ENCODE assay signal across 28 cellular contexts in the genomic region with DNA sequence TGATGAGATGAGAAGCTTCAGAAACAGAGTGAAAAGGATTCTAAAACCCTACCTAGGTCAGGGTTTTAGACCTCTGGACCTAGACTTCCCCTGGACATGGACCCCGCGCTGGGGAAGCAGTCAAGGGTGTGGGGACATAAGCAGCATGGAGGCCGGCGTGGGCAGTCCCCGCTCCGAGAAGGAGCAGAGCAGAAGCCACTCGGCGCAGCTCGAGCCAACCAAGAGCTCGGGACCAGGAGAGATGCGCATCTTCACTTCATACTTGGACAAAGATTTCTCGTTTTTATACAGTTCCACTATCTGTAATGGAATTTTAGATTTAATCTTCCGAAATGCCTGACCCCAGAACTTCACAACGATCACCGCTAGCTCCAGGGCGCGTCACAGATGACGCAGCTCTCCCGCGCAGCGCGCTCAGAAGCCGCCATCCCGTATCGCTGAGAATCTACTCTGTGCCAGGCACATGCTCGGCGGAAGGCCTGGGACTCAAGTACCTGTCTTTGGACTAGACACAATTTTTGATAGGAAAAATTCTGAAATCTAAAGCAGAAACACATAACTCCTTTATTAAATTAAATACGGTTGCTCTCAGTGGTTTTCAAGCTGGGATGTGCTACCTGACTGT.
"Had no signal": no experiment of that assay in that cellular context is flagged by ENCODE, and none has a peak within 500 bp of the region (broad histone marks: within the 10 kb centered on the region; RNA-seq: fewer than 3 reads in every experiment).

No MANE protein-coding gene starts in this region.

- ATAC-seq: activated CD4-positive, CD25-positive, alpha-beta regulatory T cell treated with anti-CD3 and anti-CD28 coated beads, Interleukin-2, amount 50 U/mL, for 24 hours; activated CD8-positive, alpha-beta T cell treated with anti-CD3 and anti-CD28 coated beads for 36 hours; activated naive CD8-positive, alpha-beta T cell treated with anti-CD3 and anti-CD28 coated beads, Interleukin-2, amount 50 U/mL, for 24 hours; activated T-cell treated with anti-CD3 and anti-CD28 coated beads, Interleukin-2, amount 50 U/mL, for 4 hours; activated T-helper 17 cell treated with anti-CD3 and anti-CD28 coated beads, Interleukin-2, amount 50 U/mL, for 72 hours; body of pancreas; esophagus mucosa; T-helper 17 cell had no signal

- H3K4me3 Mint-ChIP-seq: activated B cell treated with CpG ODN at 0.5 μM for 24 hours; activated CD8-positive, alpha-beta T cell treated with anti-CD3 and anti-CD28 coated beads for 36 hours; activated naive CD4-positive, alpha-beta T cell treated with anti-CD3 and anti-CD28 coated beads for 36 hours; activated naive CD4-positive, alpha-beta T cell treated with anti-CD3 and anti-CD28 coated beads, Interleukin-2, amount 50 U/mL, for 24 hours; activated naive CD8-positive, alpha-beta T cell treated with anti-CD3 and anti-CD28 coated beads for 36 hours; activated naive CD8-positive, alpha-beta T cell treated with anti-CD3 and anti-CD28 coated beads, Interleukin-2, amount 50 U/mL, for 24 hours; activated T-cell treated with anti-CD3 and anti-CD28 coated beads, Interleukin-2, amount 50 U/mL, for 4 hours; activated T-helper 17 cell treated with anti-CD3 and anti-CD28 coated beads, Interleukin-2, amount 50 U/mL, for 72 hours; T-helper 17 cell; T-helper 2 cell treated with Interferon-gamma antibody and Interleukin-4, amounts not matched to agents 5 μg/mL and 100 μg/mL, for 36 hours had no signal

- H3K9me3 Mint-ChIP-seq: activated B cell treated with CpG ODN at 0.5 μM for 24 hours; activated CD8-positive, alpha-beta T cell treated with anti-CD3 and anti-CD28 coated beads for 36 hours; activated naive CD4-positive, alpha-beta T cell treated with anti-CD3 and anti-CD28 coated beads for 36 hours; activated naive CD4-positive, alpha-beta T cell treated with anti-CD3 and anti-CD28 coated beads, Interleukin-2, amount 50 U/mL, for 24 hours; activated naive CD8-positive, alpha-beta T cell treated with anti-CD3 and anti-CD28 coated beads for 36 hours; activated naive CD8-positive, alpha-beta T cell treated with anti-CD3 and anti-CD28 coated beads, Interleukin-2, amount 50 U/mL, for 24 hours; activated T-cell treated with anti-CD3 and anti-CD28 coated beads, Interleukin-2, amount 50 U/mL, for 4 hours; activated T-helper 17 cell treated with anti-CD3 and anti-CD28 coated beads, Interleukin-2, amount 50 U/mL, for 72 hours; T-helper 2 cell treated with Interferon-gamma antibody and Interleukin-4, amounts not matched to agents 5 μg/mL and 100 μg/mL, for 36 hours had no signal

- H3K27ac Mint-ChIP-seq: activated B cell treated with CpG ODN at 0.5 μM for 24 hours; activated CD8-positive, alpha-beta T cell treated with anti-CD3 and anti-CD28 coated beads for 36 hours; activated naive CD4-positive, alpha-beta T cell treated with anti-CD3 and anti-CD28 coated beads for 36 hours; activated naive CD4-positive, alpha-beta T cell treated with anti-CD3 and anti-CD28 coated beads, Interleukin-2, amount 50 U/mL, for 24 hours; activated naive CD8-positive, alpha-beta T cell treated with anti-CD3 and anti-CD28 coated beads for 36 hours; activated naive CD8-positive, alpha-beta T cell treated with anti-CD3 and anti-CD28 coated beads, Interleukin-2, amount 50 U/mL, for 24 hours; activated T-helper 17 cell treated with anti-CD3 and anti-CD28 coated beads, Interleukin-2, amount 50 U/mL, for 72 hours; T-helper 17 cell; T-helper 2 cell treated with Interferon-gamma antibody and Interleukin-4, amounts not matched to agents 5 μg/mL and 100 μg/mL, for 36 hours had no signal

- DNase-seq: activated B cell treated with CpG ODN at 0.5 μM for 24 hours; activated CD4-positive, alpha-beta T cell treated with anti-CD3 and anti-CD28 coated beads for 48 hours; activated CD4-positive, alpha-beta T cell treated with anti-CD3 and anti-CD28 coated beads, Interleukin-2, amount 50 U/mL, for 1 hour; activated CD4-positive, alpha-beta T cell treated with anti-CD3 and anti-CD28 coated beads, Interleukin-2, amount 50 U/mL, for 48 hours; activated CD8-positive, alpha-beta memory T cell treated with anti-CD3 and anti-CD28 coated beads for 24 hours; activated CD8-positive, alpha-beta T cell treated with anti-CD3 and anti-CD28 coated beads for 36 hours; activated effector memory CD4-positive, alpha-beta T cell treated with Interleukin-2 at 50 U/mL for 16 hours; activated gamma-delta T cell treated with Interleukin-2 at 50 U/mL for 16 hours; activated naive CD4-positive, alpha-beta T cell treated with anti-CD3 and anti-CD28 coated beads for 36 hours; activated naive CD8-positive, alpha-beta T cell treated with anti-CD3 and anti-CD28 coated beads for 36 hours; activated naive CD8-positive, alpha-beta T cell treated with anti-CD3 and anti-CD28 coated beads, Interleukin-2, amount 50 U/mL, for 24 hours; activated T-cell treated with anti-CD3 and anti-CD28 coated beads, Interleukin-2, amount 50 U/mL, for 4 hours; amygdala; aorta; body of pancreas; central memory CD4-positive, alpha-beta T cell; cortex of kidney; effector CD8-positive, alpha-beta T cell; foreskin fibroblast; T-helper 1 cell; T-helper 17 cell; T1000; WERI-Rb-1 had no signal

- H3K4me1 Mint-ChIP-seq: activated B cell treated with CpG ODN at 0.5 μM for 24 hours; activated naive CD4-positive, alpha-beta T cell treated with anti-CD3 and anti-CD28 coated beads, Interleukin-2, amount 50 U/mL, for 24 hours; activated naive CD8-positive, alpha-beta T cell treated with anti-CD3 and anti-CD28 coated beads for 36 hours; activated naive CD8-positive, alpha-beta T cell treated with anti-CD3 and anti-CD28 coated beads, Interleukin-2, amount 50 U/mL, for 24 hours; activated T-helper 17 cell treated with anti-CD3 and anti-CD28 coated beads, Interleukin-2, amount 50 U/mL, for 72 hours; T-helper 17 cell had no signal

- H3K27me3 Mint-ChIP-seq: activated B cell treated with CpG ODN at 0.5 μM for 24 hours; activated CD8-positive, alpha-beta T cell treated with anti-CD3 and anti-CD28 coated beads for 36 hours; activated naive CD4-positive, alpha-beta T cell treated with anti-CD3 and anti-CD28 coated beads, Interleukin-2, amount 50 U/mL, for 24 hours; activated naive CD8-positive, alpha-beta T cell treated with anti-CD3 and anti-CD28 coated beads for 36 hours; activated naive CD8-positive, alpha-beta T cell treated with anti-CD3 and anti-CD28 coated beads, Interleukin-2, amount 50 U/mL, for 24 hours; activated T-helper 17 cell treated with anti-CD3 and anti-CD28 coated beads, Interleukin-2, amount 50 U/mL, for 72 hours; T-helper 17 cell had no signal
